In the genomic region with DNA sequence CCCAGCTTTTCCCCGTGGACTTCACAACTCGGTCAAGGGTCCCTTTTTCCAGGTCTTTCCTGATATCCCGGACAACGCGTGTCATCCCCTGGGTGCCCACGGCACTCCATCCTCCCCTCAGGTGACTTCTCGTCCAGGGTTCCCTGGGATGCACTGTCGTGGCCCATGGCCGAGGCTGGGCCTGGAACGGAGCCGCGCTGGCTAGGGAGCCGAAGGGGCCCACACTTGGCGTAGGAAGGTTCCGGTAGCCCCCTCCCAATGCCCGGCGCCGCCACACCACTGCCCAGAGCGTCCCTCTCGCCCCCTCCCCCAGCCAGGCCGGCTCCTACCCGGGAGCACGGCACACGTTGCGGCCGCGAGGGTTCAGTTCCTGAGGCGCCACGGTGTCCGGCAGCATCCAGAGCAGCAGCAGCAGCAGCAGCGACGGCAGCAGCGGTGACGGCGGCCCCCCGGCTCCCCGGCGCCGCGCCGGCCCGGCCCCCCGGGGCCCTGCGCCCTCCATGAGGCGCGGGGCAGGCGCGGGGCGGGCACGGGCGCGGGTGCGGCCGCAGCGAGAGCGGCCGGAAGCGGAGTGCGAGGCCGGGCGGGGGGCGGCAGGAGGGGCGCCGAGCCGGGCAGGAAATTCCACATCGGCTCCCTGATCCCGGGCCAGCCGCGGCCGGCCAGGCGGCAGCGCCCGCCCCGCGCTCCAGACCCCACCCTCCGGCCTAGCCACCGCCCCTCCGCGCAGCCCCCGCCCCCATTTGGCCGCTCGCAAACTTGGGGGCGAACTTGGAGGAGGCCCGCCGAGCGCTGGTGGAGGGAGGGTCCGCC, we compare ENCODE assay signal across 9 cellular contexts. TPM values are rescaled to one million over a fixed set of nuclear protein-coding genes. Genes with fewer than 3 reads are reported as not detected.
DNase-seq lines count a peak whose midpoint lies in the region; ATAC-seq and TF ChIP-seq lines count a peak whose summit lies in the region.
"Had no signal": no experiment of that assay in that cellular context is flagged by ENCODE, and none has a peak within 500 bp of the region (broad histone marks: within the 10 kb centered on the region; RNA-seq: fewer than 3 reads in every experiment).

A gene with protein sequence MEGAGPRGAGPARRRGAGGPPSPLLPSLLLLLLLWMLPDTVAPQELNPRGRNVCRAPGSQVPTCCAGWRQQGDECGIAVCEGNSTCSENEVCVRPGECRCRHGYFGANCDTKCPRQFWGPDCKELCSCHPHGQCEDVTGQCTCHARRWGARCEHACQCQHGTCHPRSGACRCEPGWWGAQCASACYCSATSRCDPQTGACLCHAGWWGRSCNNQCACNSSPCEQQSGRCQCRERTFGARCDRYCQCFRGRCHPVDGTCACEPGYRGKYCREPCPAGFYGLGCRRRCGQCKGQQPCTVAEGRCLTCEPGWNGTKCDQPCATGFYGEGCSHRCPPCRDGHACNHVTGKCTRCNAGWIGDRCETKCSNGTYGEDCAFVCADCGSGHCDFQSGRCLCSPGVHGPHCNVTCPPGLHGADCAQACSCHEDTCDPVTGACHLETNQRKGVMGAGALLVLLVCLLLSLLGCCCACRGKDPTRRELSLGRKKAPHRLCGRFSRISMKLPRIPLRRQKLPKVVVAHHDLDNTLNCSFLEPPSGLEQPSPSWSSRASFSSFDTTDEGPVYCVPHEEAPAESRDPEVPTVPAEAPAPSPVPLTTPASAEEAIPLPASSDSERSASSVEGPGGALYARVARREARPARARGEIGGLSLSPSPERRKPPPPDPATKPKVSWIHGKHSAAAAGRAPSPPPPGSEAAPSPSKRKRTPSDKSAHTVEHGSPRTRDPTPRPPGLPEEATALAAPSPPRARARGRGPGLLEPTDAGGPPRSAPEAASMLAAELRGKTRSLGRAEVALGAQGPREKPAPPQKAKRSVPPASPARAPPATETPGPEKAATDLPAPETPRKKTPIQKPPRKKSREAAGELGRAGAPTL (minus strand): TSS at position 573 of the 813 bp plus-strand sequence. CDS start 71 bp downstream, at position 502.

- peak within 1 kb of the TSS; percentile 58 to 93 (median 84) for H3K27ac ChIP-seq in heart left ventricle

- H3K27ac Mint-ChIP-seq in activated B cell treated with CpG ODN at 0.5 μM for 24 hours, result no peak within 1 kb of the TSS

- peak within 1 kb of the TSS; percentile 54 to 85 (median 70) for H3K4me3 ChIP-seq in heart left ventricle

- TF ChIP-seq CTCF in activated B cell treated with CpG ODN at 0.5 μM for 24 hours (IDR thresholded peaks at IDR 0.05) (no peak), heart left ventricle (IDR thresholded peaks at IDR 0.05) (no peak)

- H3K36me3 ChIP-seq in heart left ventricle, result peaks cover 0 to 8% (median 1%) of the 10 kb centered on the region in 9 donors

- peaks cover 24% of the 10 kb centered on the region for H3K4me1 Mint-ChIP-seq in activated B cell treated with CpG ODN at 0.5 μM for 24 hours

- no peak for TF ChIP-seq POLR2A in heart left ventricle (IDR thresholded peaks at IDR 0.05)

- DNase-seq in NCI-H82 (lab: John Stamatoyannopoulos, UW) (peak; percentile 64), NCI-H82 treated with DMSO at 0.1 percent for 48 hours (lab: John Stamatoyannopoulos, UW; ENCODE audit: unreplicated experiment) (no peak), activated B cell treated with CpG ODN at 0.5 μM for 24 hours (no peak), heart left ventricle (peak; percentile 58 to 84 (median 78)), posterior vena cava (ENCODE audit: low spot score) (peak; percentile 82), HT-29 (ENCODE audit: low spot score) (no peak), NCI-H2029 (lab: John Stamatoyannopoulos, UW) (no peak), NOMO-1 treated with dmso at 0.1 percent for 144 hours (lab: John Stamatoyannopoulos, UW; ENCODE audit: unreplicated experiment) (no peak)
- DNase-seq: DND-41 had no signal

- POLR2A ChIA-PET in activated B cell treated with CpG ODN at 0.5 μM for 24 hours (lab: Charles Lee), result no interaction called here

- intact Hi-C loops in activated B cell treated with CpG ODN at 0.5 μM for 24 hours (cut with micrococcal nuclease), result no loop called here
- intact Hi-C loops in heart left ventricle (cut with DNase I), result no loop called here
- intact Hi-C loops in posterior vena cava (cut with DNase I), result no loop called here

- H3K9me3 Mint-ChIP-seq in activated B cell treated with CpG ODN at 0.5 μM for 24 hours, result no peaks in the 10 kb centered on the region

- peaks cover 0 to 42% (median 24%) of the 10 kb centered on the region in 12 donors for H3K4me1 ChIP-seq in heart left ventricle

- 0 to 1% (median 1%) methylated on average over 18 to 87 of the region's 87 CpGs for WGBS in heart left ventricle, 4 donors

- peaks cover 0 to 29% (median 0%) of the 10 kb centered on the region in 9 donors for H3K27me3 ChIP-seq in heart left ventricle

- peaks cover 43% of the 10 kb centered on the region for H3K27me3 Mint-ChIP-seq in activated B cell treated with CpG ODN at 0.5 μM for 24 hours

- peak within 1 kb of the TSS; percentile 82 for H3K4me3 Mint-ChIP-seq in activated B cell treated with CpG ODN at 0.5 μM for 24 hours

- no peaks in the 10 kb centered on the region for H3K9me3 ChIP-seq in heart left ventricle

- CTCF ChIA-PET in activated B cell treated with CpG ODN at 0.5 μM for 24 hours (lab: Charles Lee), result no interaction called here

- peaks cover 7% of the 10 kb centered on the region for H3K36me3 Mint-ChIP-seq in activated B cell treated with CpG ODN at 0.5 μM for 24 hours (ENCODE audit: low read depth)

- ATAC-seq in activated B cell treated with CpG ODN at 0.5 μM for 24 hours (ENCODE audit: low read depth) (peak; percentile 39), heart left ventricle (peak; percentile 14 to 72 (median 65))

RNA-seq across cellular contexts. Expression of the gene that starts here (rescaled TPM):
- total RNA-seq in activated B cell treated with CpG ODN at 0.5 μM for 24 hours (0.12 and 0.18 TPM in 2 replicates), heart left ventricle (10 to 100 TPM in 1 of 9 donors, 1 to 10 TPM in 8; 2.4 to 10.1 (median 3.1) TPM), posterior vena cava (10 to 100 TPM; 18.6 to 26.7 TPM)
- 1 to 10 TPM; 1.5 to 2.7 TPM for polyA plus RNA-seq in heart left ventricle
- 0.18 and 0.39 TPM in 2 replicates for total RNA-seq in HT-29 (2014; rRNA removed; shearing (Covaris generic))

Comparison
In these comparisons a context has a peak if more than half of its experiments do, and no peak if none do; other contexts are left out.
1. DNase-seq: peak in NCI-H82 (single experiment), heart left ventricle (5 of 5) and posterior vena cava (single experiment); none in NCI-H82 treated with DMSO at 0.1 percent for 48 hours (single experiment), activated B cell treated with CpG ODN at 0.5 μM for 24 hours (single experiment), HT-29 (single experiment), NCI-H2029 (single experiment) and NOMO-1 treated with dmso at 0.1 percent for 144 hours (single experiment).
2. Peak in ATAC-seq in activated B cell treated with CpG ODN at 0.5 μM for 24 hours; RNA of the gene not detected or under 1 TPM.